8 cellular contexts compared by ENCODE assay signal in the genomic region with DNA sequence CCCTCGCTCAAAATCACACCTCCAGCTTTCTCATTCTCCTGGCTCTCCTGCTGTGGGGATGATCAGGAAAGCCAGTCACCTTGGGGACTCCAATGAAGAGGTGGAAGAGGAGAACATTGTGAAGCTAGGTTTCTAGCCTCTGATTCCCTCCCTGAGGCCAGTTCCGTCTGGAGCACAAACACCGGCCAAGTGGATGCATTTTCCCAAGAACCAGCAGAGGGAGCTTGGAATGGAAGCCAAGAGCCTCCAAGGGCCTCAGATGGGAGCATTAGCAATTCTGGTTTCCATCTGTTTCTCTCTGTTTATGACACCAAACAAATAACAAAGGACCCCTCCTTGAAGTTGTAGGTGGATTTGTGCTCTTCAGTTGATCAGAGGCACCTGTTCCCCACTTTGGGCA. TPM values are rescaled to one million over a fixed set of nuclear protein-coding genes. Genes with fewer than 3 reads are reported as not detected.
DNase-seq lines count a peak whose midpoint lies in the region; ATAC-seq, FAIRE-seq and TF ChIP-seq lines count a peak whose summit lies in the region.

No MANE protein-coding gene starts in this region.

- H3K4me1 Mint-ChIP-seq in astrocyte (ENCODE audit: low read depth, unreplicated experiment) = peaks cover 2% of the 10 kb centered on the region

- ATAC-seq in HG02981 (IDR thresholded peaks at IDR 0.05; ENCODE audit: unreplicated experiment) = no peak
- ATAC-seq in GM18873 (IDR thresholded peaks at IDR 0.05; ENCODE audit: low FRiP score, unreplicated experiment) = no peak
- no peak for ATAC-seq in GM19397 (IDR thresholded peaks at IDR 0.05; ENCODE audit: unreplicated experiment)

- CTCF ChIA-PET in AG04449 (lab: Yijun Ruan, JAX) = interaction anchor here (0.5 to 1.9 kb wide), 5 partner anchors 10 to 217 kb away, joined by 3 to 9 read pairs (median 4); a partner anchor contains a TSS

- POLR2A ChIA-PET in AG04449 (lab: Yijun Ruan, JAX) = no interaction called here

- peaks cover 32% of the 10 kb centered on the region for H3K27me3 Mint-ChIP-seq in astrocyte (ENCODE audit: low read depth, unreplicated experiment)

- no peak overlapping the region for H3K4me3 Mint-ChIP-seq in astrocyte (ENCODE audit: unreplicated experiment)

- no peaks in the 10 kb centered on the region for H3K9me3 ChIP-seq in astrocyte (ENCODE audit: insufficient read depth, low read depth, low read length)

- H3K27ac Mint-ChIP-seq in astrocyte (ENCODE audit: unreplicated experiment) = no peak overlapping the region

- no peak overlapping the region for H3K27ac ChIP-seq in astrocyte (ENCODE audit: low read depth, low read length)

- H3K27me3 ChIP-seq in astrocyte (ENCODE audit: insufficient read depth, low read length) (peaks cover 7% of the 10 kb centered on the region), kidney epithelial cell (ENCODE audit: control insufficient read depth, insufficient read depth, low read length) (no peaks in the 10 kb centered on the region)

- no peak for FAIRE-seq in astrocyte (lab: Jason Lieb, UNC)

- H3K4me3 ChIP-seq in AG04449 (ENCODE audit: low read depth, low read length) = no peak overlapping the region
- no peak overlapping the region for H3K4me3 ChIP-seq in astrocyte (ENCODE audit: insufficient read depth, low read depth, low read length)
- H3K4me3 ChIP-seq in kidney epithelial cell (ENCODE audit: low read depth, low read length) = no peak overlapping the region

- H3K36me3 ChIP-seq in astrocyte (ENCODE audit: insufficient read depth, low read length) (no peaks in the 10 kb centered on the region), kidney epithelial cell (ENCODE audit: control insufficient read depth, insufficient read depth, low read length) (no peaks in the 10 kb centered on the region)

- no peak overlapping the region for H3K4me2 ChIP-seq in astrocyte (ENCODE audit: low read length)

- H4K20me1 ChIP-seq in astrocyte (ENCODE audit: insufficient read depth, low read length) = no peaks in the 10 kb centered on the region

- H3K79me2 ChIP-seq in astrocyte (ENCODE audit: insufficient read depth, low read length) = no peaks in the 10 kb centered on the region

- no peak overlapping the region for H2AFZ ChIP-seq in astrocyte (ENCODE audit: low read depth, low read length)

- H3K9me3 Mint-ChIP-seq in astrocyte (ENCODE audit: unreplicated experiment) = no peaks in the 10 kb centered on the region

- TF ChIP-seq CTCF in AG04449 (IDR thresholded peaks at IDR 0.05; ENCODE audit: insufficient read depth, low read length, missing control alignments) (peak; percentile 66), astrocyte (IDR thresholded peaks at IDR 0.05; ENCODE audit: insufficient read depth, low read depth, low read length) (peak; percentile 71), kidney epithelial cell (IDR thresholded peaks at IDR 0.05; ENCODE audit: insufficient read depth, low read length, poor library complexity, severe bottlenecking) (peak; percentile 81)

- no peak for DNase-seq in AG04449 (ENCODE audit: low read depth, low spot score)
- DNase-seq in HK-2 (ENCODE audit: unreplicated experiment) = peak; percentile 30
- peak; percentile 25 for DNase-seq in astrocyte (ENCODE audit: low read depth)
- DNase-seq in kidney epithelial cell (ENCODE audit: low read depth) = no peak
- DNase-seq in stimulated activated CD4-positive, alpha-beta T cell treated with anti-CD3 and anti-CD28 coated beads, Interleukin-4, amount 100 ng/mL, for 1 hour = no peak

- H3K36me3 Mint-ChIP-seq in astrocyte (ENCODE audit: low read depth, unreplicated experiment) = no peaks in the 10 kb centered on the region

- no peak overlapping the region for H3K9ac ChIP-seq in astrocyte (ENCODE audit: low read length)

- H3K4me1 ChIP-seq in astrocyte (ENCODE audit: insufficient read depth, low read length) = no peaks in the 10 kb centered on the region

RNA-seq across cellular contexts. Expression of a gene that starts 40.6 kb away (rescaled TPM):
- total RNA-seq in astrocyte (1.3 and 2.5 TPM in 2 replicates), kidney epithelial cell (6.6 and 8.6 TPM in 2 replicates)

Comparison
In these comparisons a context has a peak if more than half of its experiments do, and no peak if none do; other contexts are left out.
1. DNase-seq: peak in HK-2 (single experiment) and astrocyte (single experiment); none in AG04449 (single experiment), kidney epithelial cell (single experiment) and stimulated activated CD4-positive, alpha-beta T cell treated with anti-CD3 and anti-CD28 coated beads, Interleukin-4, amount 100 ng/mL, for 1 hour (single experiment).
2. Peak in every context shown above with its lines, with median percentiles within 50 percentile points of each other: CTCF ChIP-seq.